1 cellular context compared by ENCODE assay signal in the genomic region with DNA sequence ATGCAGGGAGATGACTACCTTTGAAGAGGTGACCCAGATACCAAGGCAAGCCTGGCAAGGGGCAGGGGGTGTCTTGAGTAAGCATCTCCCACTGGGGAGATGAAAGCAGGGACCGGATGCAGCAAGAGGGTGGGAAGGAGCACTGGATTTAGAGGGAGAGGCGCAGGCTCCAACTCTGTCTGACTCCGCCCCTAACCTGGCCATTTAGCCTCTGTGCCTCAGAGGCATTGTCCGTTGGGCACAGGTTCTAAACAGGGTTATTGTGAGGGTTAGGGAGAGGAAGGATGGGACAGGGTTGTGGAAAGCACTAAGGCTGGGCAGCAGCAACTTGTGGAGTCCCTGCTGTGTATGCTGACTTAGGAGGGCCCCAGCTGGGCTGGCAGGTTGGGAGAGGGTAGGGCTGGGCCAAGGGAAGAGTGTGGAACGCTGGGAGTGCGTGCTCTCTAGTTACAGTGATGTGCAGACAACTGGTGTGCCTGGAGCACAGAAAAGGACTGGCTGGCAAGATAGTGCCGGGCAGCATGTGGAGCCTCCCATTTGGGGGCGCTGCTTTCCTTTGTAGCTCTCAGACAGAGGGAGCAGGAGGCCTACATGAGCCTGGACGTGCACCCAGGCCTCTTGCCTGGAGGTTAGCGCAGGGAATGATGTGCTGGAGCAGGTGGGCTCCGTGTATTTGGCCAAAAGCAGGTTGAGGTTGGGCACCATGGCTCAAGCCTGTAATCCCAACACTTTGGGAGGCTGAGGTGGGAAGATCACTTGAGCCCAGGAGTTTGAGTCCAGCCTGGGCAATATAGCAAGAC.
TF ChIP-seq lines count a peak whose summit lies in the region.

No MANE protein-coding gene starts in this region.

TF ChIP-seq in H1, 55 proteins besides CTCF, POLR2A, EP300 and RAD21:
- TF ChIP-seq, protein P1, sequence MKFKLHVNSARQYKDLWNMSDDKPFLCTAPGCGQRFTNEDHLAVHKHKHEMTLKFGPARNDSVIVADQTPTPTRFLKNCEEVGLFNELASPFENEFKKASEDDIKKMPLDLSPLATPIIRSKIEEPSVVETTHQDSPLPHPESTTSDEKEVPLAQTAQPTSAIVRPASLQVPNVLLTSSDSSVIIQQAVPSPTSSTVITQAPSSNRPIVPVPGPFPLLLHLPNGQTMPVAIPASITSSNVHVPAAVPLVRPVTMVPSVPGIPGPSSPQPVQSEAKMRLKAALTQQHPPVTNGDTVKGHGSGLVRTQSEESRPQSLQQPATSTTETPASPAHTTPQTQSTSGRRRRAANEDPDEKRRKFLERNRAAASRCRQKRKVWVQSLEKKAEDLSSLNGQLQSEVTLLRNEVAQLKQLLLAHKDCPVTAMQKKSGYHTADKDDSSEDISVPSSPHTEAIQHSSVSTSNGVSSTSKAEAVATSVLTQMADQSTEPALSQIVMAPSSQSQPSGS (IDR thresholded peaks at IDR 0.05; ENCODE audit: low read length): no peak
- TF ChIP-seq, protein P2, sequence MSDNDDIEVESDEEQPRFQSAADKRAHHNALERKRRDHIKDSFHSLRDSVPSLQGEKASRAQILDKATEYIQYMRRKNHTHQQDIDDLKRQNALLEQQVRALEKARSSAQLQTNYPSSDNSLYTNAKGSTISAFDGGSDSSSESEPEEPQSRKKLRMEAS (IDR thresholded peaks at IDR 0.05): peak; percentile 46
- TF ChIP-seq NANOG (IDR thresholded peaks at IDR 0.05; ENCODE audit: insufficient read depth, low read depth, low read length, poor library complexity, severe bottlenecking): no peak
- no peak for TF ChIP-seq TAF1 (IDR thresholded peaks at IDR 0.05; ENCODE audit: low read depth, low read length)
- no peak for TF ChIP-seq SUZ12 (IDR thresholded peaks at IDR 0.05; ENCODE audit: low read length)
- no peak for TF ChIP-seq RNF2 (IDR thresholded peaks at IDR 0.05; ENCODE audit: borderline replicate concordance, low read depth, low read length, missing control alignments, poor library complexity, severe bottlenecking)
- no peak for TF ChIP-seq SRF (IDR thresholded peaks at IDR 0.05; ENCODE audit: low read depth, low read length)
- TF ChIP-seq KDM1A (IDR thresholded peaks at IDR 0.05; ENCODE audit: borderline replicate concordance, low read length): peak; percentile 70; the same call in 1 of the 2 replicates
- no peak for TF ChIP-seq CHD2 (IDR thresholded peaks at IDR 0.05; ENCODE audit: low read length)
- no peak for TF ChIP-seq HDAC6 (IDR thresholded peaks at IDR 0.05; ENCODE audit: low read depth, low read length)
- no peak for TF ChIP-seq KDM4A (IDR thresholded peaks at IDR 0.05; ENCODE audit: low read depth, low read length, severe bottlenecking)
- no peak for TF ChIP-seq ASH2L (IDR thresholded peaks at IDR 0.05; ENCODE audit: low read length)
- TF ChIP-seq EZH2 (IDR thresholded peaks at IDR 0.05; ENCODE audit: low read depth, low read length, severe bottlenecking): no peak
TF ChIP-seq in H1: peak in this region for 2.
